ENCODE assay signal across 8 cellular contexts in genomic region chr13:40190656-40191100, GRCh38.
A peak's percentile ranks its signal among the peaks of the same experiment; 100 is the strongest.
DNase-seq lines count a peak whose midpoint lies in the region; ATAC-seq, FAIRE-seq and TF ChIP-seq lines count a peak whose summit lies in the region.

No MANE protein-coding gene starts in this region.

- peak overlapping the region; percentile 71 for H3K4me3 Mint-ChIP-seq in activated naive CD8-positive, alpha-beta T cell

- H3K9me3 ChIP-seq in heart right ventricle, result no peaks in the 10 kb centered on the region

- FAIRE-seq in RCC 7860 (lab: Jason Lieb, UNC), result no peak

- no peak overlapping the region for H3K4me3 ChIP-seq in heart right ventricle

- no peaks in the 10 kb centered on the region for H3K9me3 Mint-ChIP-seq in activated naive CD8-positive, alpha-beta T cell (ENCODE audit: low read depth)

- DNase-seq in RCC 7860 (ENCODE audit: low spot score), result peak; percentile 53
- no peak for DNase-seq in heart right ventricle
- DNase-seq in renal cortical epithelial cell (ENCODE audit: low read depth), result peak; percentile 93
- DNase-seq in NCI-H510A treated with DMSO at 0.1 percent for 48 hours (lab: John Stamatoyannopoulos, UW), result no peak
- DNase-seq in OCI-M2 (lab: John Stamatoyannopoulos, UW; ENCODE audit: unreplicated experiment), result no peak
- DNase-seq in GDM1 (lab: John Stamatoyannopoulos, UW), result no peak

- no peaks in the 10 kb centered on the region for H3K27me3 Mint-ChIP-seq in activated naive CD8-positive, alpha-beta T cell

- WGBS in heart right ventricle, 2 donors, result 7 to 9% methylated on average over 5 of the region's 5 CpGs

- H3K27ac ChIP-seq in heart right ventricle, result peak overlapping the region; percentile 32 to 89 (median 78)

- no peak for TF ChIP-seq CTCF in heart right ventricle (IDR thresholded peaks at IDR 0.05)

- ATAC-seq in GM21529 (IDR thresholded peaks at IDR 0.05; ENCODE audit: unreplicated experiment), result peak; percentile 76
- ATAC-seq in heart right ventricle, result peak; percentile 42 to 64 (median 56)

- intact Hi-C loops in heart right ventricle (cut with DNase I), result loop anchor here in 5 of 10 donors (5.0 to 10.0 kb wide), 9 partner anchors 38 to 492 kb away; partner anchors contain the start of gene FOXO1 (in 2 of the 5)

- no peaks in the 10 kb centered on the region for H3K27me3 ChIP-seq in heart right ventricle

- peak overlapping the region; percentile 95 for H3K27ac Mint-ChIP-seq in activated naive CD8-positive, alpha-beta T cell

- no peaks in the 10 kb centered on the region for H3K36me3 ChIP-seq in heart right ventricle

- H3K36me3 Mint-ChIP-seq in activated naive CD8-positive, alpha-beta T cell, result peaks cover 2% of the 10 kb centered on the region

- H3K4me1 ChIP-seq in heart right ventricle, result peaks cover 20 to 55% (median 42%) of the 10 kb centered on the region in 9 donors

- peaks cover 76% of the 10 kb centered on the region for H3K4me1 Mint-ChIP-seq in activated naive CD8-positive, alpha-beta T cell (ENCODE audit: low read depth)

Comparison
In these comparisons a context has a peak if more than half of its experiments do, and no peak if none do; other contexts are left out.
1. DNase-seq: peak in RCC 7860 (single experiment) and renal cortical epithelial cell (single experiment); none in heart right ventricle (0 of 2), NCI-H510A treated with DMSO at 0.1 percent for 48 hours (single experiment), OCI-M2 (single experiment) and GDM1 (single experiment).